In genomic region chr6:98839788-98840361, GRCh38 we compare ENCODE assay signal across 10 cellular contexts. TPM values are rescaled to one million over a fixed set of nuclear protein-coding genes. Genes with fewer than 3 reads are reported as not detected.
A peak's percentile ranks its signal among the peaks of the same experiment; 100 is the strongest.
DNase-seq lines count a peak whose midpoint lies in the region; ATAC-seq and TF ChIP-seq lines count a peak whose summit lies in the region.
"Had no signal": no experiment of that assay in that cellular context is flagged by ENCODE, and none has a peak within 500 bp of the region (broad histone marks: within the 10 kb centered on the region; RNA-seq: fewer than 3 reads in every experiment).

No MANE protein-coding gene starts in this region.

- CTCF ChIA-PET in PC-9 (lab: Charles Lee): no interaction called here

- H3K9me3 ChIP-seq in PC-9 (ENCODE audit: insufficient read depth, low read depth) (no peaks in the 10 kb centered on the region), upper lobe of left lung (no peaks in the 10 kb centered on the region)
- H3K9me3 ChIP-seq: mucosa of descending colon had no signal

- no peaks in the 10 kb centered on the region for H4K20me1 ChIP-seq in PC-9 (ENCODE audit: insufficient read depth)

- 18 to 31% methylated on average over 5 of the region's 5 CpGs for WGBS in upper lobe of left lung, 2 donors

- H3K27ac ChIP-seq in 22Rv1 (no peak overlapping the region), PC-9 (no peak overlapping the region), upper lobe of left lung (no peak overlapping the region)

- no peaks in the 10 kb centered on the region for H3K9me2 ChIP-seq in PC-9 (ENCODE audit: insufficient read depth)

- intact Hi-C loops in PC-9 (cut with micrococcal nuclease; ENCODE audit: unreplicated experiment): loop anchor here (10.0 kb wide), 1 partner anchor 795 kb away; no protein-coding TSS in a partner anchor

- no peaks in the 10 kb centered on the region for H3K4me1 ChIP-seq in PC-9 (replicated peaks; ENCODE audit: insufficient read depth)
- H3K4me1 ChIP-seq in upper lobe of left lung: peaks cover 22 to 48% (median 28%) of the 10 kb centered on the region in 4 donors

- no peaks in the 10 kb centered on the region for H3K36me3 ChIP-seq in PC-9 (ENCODE audit: low read depth)
- no peaks in the 10 kb centered on the region for H3K36me3 ChIP-seq in upper lobe of left lung

- TF ChIP-seq EP300 in upper lobe of left lung (IDR thresholded peaks at IDR 0.05): no peak

- H3K4me2 ChIP-seq in PC-9: no peak overlapping the region

- H3K27me3 ChIP-seq in PC-9 (ENCODE audit: insufficient read depth, low read depth) (no peaks in the 10 kb centered on the region), upper lobe of left lung (peaks cover 9 to 90% (median 43%) of the 10 kb centered on the region in 4 donors)

- TF ChIP-seq CTCF in 22Rv1 (IDR thresholded peaks at IDR 0.05): peak; percentile 63
- peak; percentile 34; the same call in 1 of the 2 replicates for TF ChIP-seq CTCF in PC-9 (conservative IDR thresholded peaks at IDR 0.05)
- peak; percentile 28 for TF ChIP-seq CTCF in foreskin fibroblast (IDR thresholded peaks at IDR 0.05; ENCODE audit: low read depth, low read length)
- no peak for TF ChIP-seq CTCF in upper lobe of left lung (IDR thresholded peaks at IDR 0.05)

- no peak for TF ChIP-seq POLR2A in upper lobe of left lung (IDR thresholded peaks at IDR 0.05)

- no peaks in the 10 kb centered on the region for H3F3A ChIP-seq in PC-9 (ENCODE audit: insufficient read depth, low read depth)

- H3K4me3 ChIP-seq in PC-9 (no peak overlapping the region), foreskin fibroblast (ENCODE audit: low read depth in 1 of 2, low read length in 2 of 2) (no peak overlapping the region), upper lobe of left lung (no peak overlapping the region)
- H3K4me3 ChIP-seq: mucosa of descending colon had no signal

- ATAC-seq in GM18907 (IDR thresholded peaks at IDR 0.05; ENCODE audit: unreplicated experiment) (peak; percentile 44), HG03095 (IDR thresholded peaks at IDR 0.05; ENCODE audit: unreplicated experiment) (no peak), upper lobe of left lung (ENCODE audit: low FRiP score in 2 of 2) (no peak)
- ATAC-seq: activated naive CD8-positive, alpha-beta T cell treated with anti-CD3 and anti-CD28 coated beads, Interleukin-2, amount 50 U/mL, for 24 hours; mucosa of descending colon had no signal

- POLR2A ChIA-PET in PC-9 (lab: Charles Lee; ENCODE audit: unreplicated experiment): no interaction called here

- no peaks in the 10 kb centered on the region for H3K79me2 ChIP-seq in PC-9 (ENCODE audit: low read depth)

- no peak overlapping the region for H2AFZ ChIP-seq in PC-9

- no TSS peak for BruUV-seq in PC-9 (replicated peaks; lab: Mats Ljungman, UMichigan)

- DNase-seq in PC-9 (no peak), foreskin fibroblast (peak in 1 of 2 donors; percentile 41), upper lobe of left lung (no peak), glomerular visceral epithelial cell (ENCODE audit: extremely low spot score) (no peak)
- no peak for DNase-seq in activated CD4-positive, alpha-beta T cell treated with anti-CD3 and anti-CD28 coated beads, Interleukin-2, amount 50 U/mL, for 48 hours
- DNase-seq: activated naive CD8-positive, alpha-beta T cell treated with anti-CD3 and anti-CD28 coated beads, Interleukin-2, amount 50 U/mL, for 24 hours; mucosa of descending colon had no signal

RNA-seq across cellular contexts. Expression of gene POU3F2, which starts 5.5 kb away (rescaled TPM):
- total RNA-seq in PC-9 (2021) (not detected in 2 replicates), upper lobe of left lung (not detected)
- total RNA-seq: mucosa of descending colon had no signal

Comparison
In these comparisons a context has a peak if more than half of its experiments do, and no peak if none do; other contexts are left out.
1. CTCF ChIP-seq: peak in 22Rv1 (single experiment), PC-9 (single experiment) and foreskin fibroblast (single experiment); none in upper lobe of left lung (0 of 6).